13 cellular contexts compared by ENCODE assay signal in the genomic region with DNA sequence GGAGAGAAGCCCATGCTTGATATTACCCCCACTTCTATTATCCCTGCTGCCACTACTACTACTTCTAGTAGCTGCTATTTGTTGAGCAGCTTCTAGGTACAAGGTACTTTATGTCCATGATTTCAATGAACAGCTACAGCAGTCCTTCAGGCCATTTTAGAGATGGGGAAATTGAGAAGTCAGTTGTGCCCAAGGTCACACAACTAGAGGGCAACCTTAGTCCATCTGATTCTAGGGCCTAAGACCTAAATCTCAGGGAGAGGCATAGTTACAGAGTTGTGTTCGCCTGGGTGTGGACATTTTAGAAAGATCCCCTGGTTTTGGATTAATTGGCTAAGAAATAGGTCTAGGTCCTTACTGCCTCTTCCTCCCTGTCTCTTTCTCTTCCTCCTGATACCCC. TPM values are rescaled to one million over a fixed set of nuclear protein-coding genes. Genes with fewer than 3 reads are reported as not detected.
DNase-seq lines count a peak whose midpoint lies in the region; ATAC-seq and TF ChIP-seq lines count a peak whose summit lies in the region.
"Had no signal": no experiment of that assay in that cellular context is flagged by ENCODE, and none has a peak within 500 bp of the region (broad histone marks: within the 10 kb centered on the region; RNA-seq: fewer than 3 reads in every experiment).

No MANE protein-coding gene starts in this region.

- 100% methylated on average over 1 of the region's 1 CpG for WGBS in smooth muscle cell (ENCODE audit: low lambda C conversion rate)

- H3K9me3 ChIP-seq in Peyer's patch = no peaks in the 10 kb centered on the region
- H3K9me3 ChIP-seq in smooth muscle cell (replicated peaks; ENCODE audit: low read depth) = no peaks in the 10 kb centered on the region

- peak overlapping the region; percentile 61 for H3K4me2 ChIP-seq in smooth muscle cell

- H3K36me3 ChIP-seq in Peyer's patch (peaks cover 0 to 20% (median 0%) of the 10 kb centered on the region in 3 donors), smooth muscle cell (ENCODE audit: low read depth) (no peaks in the 10 kb centered on the region)

- no peaks in the 10 kb centered on the region for H4K20me1 ChIP-seq in smooth muscle cell (ENCODE audit: low read depth)

- no peak for ATAC-seq in HG03095 (IDR thresholded peaks at IDR 0.05; ENCODE audit: unreplicated experiment)

- H3K27me3 ChIP-seq in Peyer's patch = no peaks in the 10 kb centered on the region
- no peaks in the 10 kb centered on the region for H3K27me3 ChIP-seq in smooth muscle cell (ENCODE audit: low read depth)

- H3K79me2 ChIP-seq in smooth muscle cell (ENCODE audit: low read depth) = peaks cover 20% of the 10 kb centered on the region

- H3K27ac ChIP-seq in Peyer's patch (peak overlapping the region in 3 of 4 donors; percentile 67 to 94 (median 89)), epithelial cell of prostate (peak overlapping the region; percentile 100), smooth muscle cell (ENCODE audit: low read depth) (peak overlapping the region; percentile 99)

- peaks cover 0 to 86% (median 6%) of the 10 kb centered on the region in 4 donors for H3K4me1 ChIP-seq in Peyer's patch
- peaks cover 33% of the 10 kb centered on the region for H3K4me1 ChIP-seq in smooth muscle cell (ENCODE audit: low read depth)

- no peak overlapping the region for H2AFZ ChIP-seq in smooth muscle cell (ENCODE audit: low read depth)

- peaks cover 55% of the 10 kb centered on the region for H3F3A ChIP-seq in smooth muscle cell (ENCODE audit: low read depth)

- H3K9ac ChIP-seq in smooth muscle cell (ENCODE audit: low read depth) = peak overlapping the region; percentile 90

- H3K4me3 ChIP-seq in Peyer's patch = no peak overlapping the region
- no peak overlapping the region for H3K4me3 ChIP-seq in smooth muscle cell

- TF ChIP-seq CTCF in GM12872 (IDR thresholded peaks at IDR 0.05; ENCODE audit: insufficient read depth, low read depth, low read length) (0 out of 3 replicates have a peak, but pooled peaks have one; percentile 1), Peyer's patch (IDR thresholded peaks at IDR 0.05) (no peak), smooth muscle cell (IDR thresholded peaks at IDR 0.05; ENCODE audit: borderline replicate concordance, insufficient read depth, poor library complexity, severe bottlenecking) (no peak)

- no peak for DNase-seq in Peyer's patch
- no peak for DNase-seq in epithelial cell of prostate (ENCODE audit: low read depth, low spot score)
- DNase-seq in smooth muscle cell (lab: John Stamatoyannopoulos, UW; ENCODE audit: unreplicated experiment) = no peak
- DNase-seq in activated CD4-positive, CD25-positive, alpha-beta regulatory T cell treated with anti-CD3 and anti-CD28 coated beads, Interleukin-2, amount 50 U/mL, for 72 hours = no peak
- DNase-seq in NCI-H345 (lab: John Stamatoyannopoulos, UW) = no peak
- DNase-seq in NCI-H1436 treated with DMSO at 0.1 percent for 48 hours (lab: John Stamatoyannopoulos, UW) = no peak
- DNase-seq: activated CD4-positive, alpha-beta T cell treated with anti-CD3 and anti-CD28 coated beads for 4 hours; activated gamma-delta T cell; CD4-positive, alpha-beta T cell; GF-D8; retina had no signal

- no peak for TF ChIP-seq POLR2A in Peyer's patch (IDR thresholded peaks at IDR 0.05)

RNA-seq across cellular contexts. Expression of a gene that starts 52.3 kb away (rescaled TPM):
- total RNA-seq in Peyer's patch (100 to 1,000 TPM; 109 to 197 (median 183) TPM), smooth muscle cell (278 and 287 TPM in 2 replicates)
- polyA plus RNA-seq in smooth muscle cell = 158 and 161 TPM in 2 replicates
